7 cellular contexts compared by ENCODE assay signal in genomic region chr12:4271433-4272013, GRCh38. TPM values are rescaled to one million over a fixed set of nuclear protein-coding genes. Genes with fewer than 3 reads are reported as not detected.
DNase-seq lines count a peak whose midpoint lies in the region; ATAC-seq and TF ChIP-seq lines count a peak whose summit lies in the region.

No MANE protein-coding gene starts in this region.

- DNase-seq in activated CD4-positive, alpha-beta T cell treated with anti-CD3 and anti-CD28 coated beads for 4 hours: peak; percentile 39 to 56
- DNase-seq in fibroblast of mammary gland (ENCODE audit: low read depth) (peak; percentile 29), gastrocnemius medialis (no peak), DMS114 treated with DMSO at 0.1 percent for 48 hours (lab: John Stamatoyannopoulos, UW; ENCODE audit: unreplicated experiment) (no peak)
- DNase-seq in central memory CD4-positive, alpha-beta T cell: no peak

- peak; percentile 30 to 45 for TF ChIP-seq POLR2A in gastrocnemius medialis (IDR thresholded peaks at IDR 0.05)

- peak overlapping the region in 3 of 4 donors; percentile 24 to 62 (median 47) for H3K27ac ChIP-seq in gastrocnemius medialis

- intact Hi-C loops in gastrocnemius medialis (cut with DNase I; ENCODE audit: low total_unique reads): loop anchor here (10.0 kb wide), 1 partner anchor 277 kb away; no protein-coding TSS in a partner anchor

- H3K4me3 ChIP-seq in fibroblast of mammary gland (ENCODE audit: control insufficient read depth, low read depth, low read length) (peak overlapping the region; percentile 21), gastrocnemius medialis (peak overlapping the region; percentile 57 to 70 (median 62))

- no peak for TF ChIP-seq CTCF in fibroblast of mammary gland (conservative IDR thresholded peaks at IDR 0.05; ENCODE audit: control insufficient read depth, insufficient read depth, low read depth, low read length)
- TF ChIP-seq CTCF in gastrocnemius medialis (IDR thresholded peaks at IDR 0.05 in 4 of 5, conservative IDR thresholded peaks at IDR 0.05 in 1 of 5): no peak

- ATAC-seq in GM18861 (IDR thresholded peaks at IDR 0.05; ENCODE audit: unreplicated experiment): peak; percentile 5
- ATAC-seq in HG02798 (IDR thresholded peaks at IDR 0.05; ENCODE audit: poor library complexity, unreplicated experiment): peak; percentile 16
- ATAC-seq in gastrocnemius medialis: no peak

- in situ Hi-C loops in gastrocnemius medialis (cut with MboI; ENCODE audit: low sequenced_read_pairs in 4 of 4): loop anchor here in 3 of 4 donors (10.0 kb wide), 3 partner anchors 157 to 377 kb away; no protein-coding TSS in a partner anchor

- no peaks in the 10 kb centered on the region for H3K36me3 ChIP-seq in gastrocnemius medialis

- peaks cover 92 to 98% (median 96%) of the 10 kb centered on the region in 3 donors for H3K27me3 ChIP-seq in gastrocnemius medialis

- peaks cover 29 to 47% of the 10 kb centered on the region in 2 donors for H3K4me1 ChIP-seq in gastrocnemius medialis

- no peaks in the 10 kb centered on the region for H3K9me3 ChIP-seq in gastrocnemius medialis

RNA-seq across cellular contexts. Expression of gene CCND2, which starts 2.0 kb away (rescaled TPM):
- 1 to 10 TPM; 2.7 to 5.6 (median 3.2) TPM for total RNA-seq in gastrocnemius medialis

RNA-seq across cellular contexts. Expression of gene TIGAR, which starts 49.5 kb away (rescaled TPM):
- total RNA-seq in gastrocnemius medialis: 1 to 10 TPM; 4.4 to 8.3 (median 6.7) TPM

Comparison
In these comparisons a context has a peak if more than half of its experiments do, and no peak if none do; other contexts are left out.
1. ATAC-seq: peak in GM18861 (single experiment) and HG02798 (single experiment); none in gastrocnemius medialis (0 of 2).
2. DNase-seq: peak in activated CD4-positive, alpha-beta T cell treated with anti-CD3 and anti-CD28 coated beads for 4 hours (2 of 2) and fibroblast of mammary gland (single experiment); none in gastrocnemius medialis (0 of 2), DMS114 treated with DMSO at 0.1 percent for 48 hours (single experiment) and central memory CD4-positive, alpha-beta T cell (single experiment).